8 cellular contexts compared by ENCODE assay signal in the genomic region with DNA sequence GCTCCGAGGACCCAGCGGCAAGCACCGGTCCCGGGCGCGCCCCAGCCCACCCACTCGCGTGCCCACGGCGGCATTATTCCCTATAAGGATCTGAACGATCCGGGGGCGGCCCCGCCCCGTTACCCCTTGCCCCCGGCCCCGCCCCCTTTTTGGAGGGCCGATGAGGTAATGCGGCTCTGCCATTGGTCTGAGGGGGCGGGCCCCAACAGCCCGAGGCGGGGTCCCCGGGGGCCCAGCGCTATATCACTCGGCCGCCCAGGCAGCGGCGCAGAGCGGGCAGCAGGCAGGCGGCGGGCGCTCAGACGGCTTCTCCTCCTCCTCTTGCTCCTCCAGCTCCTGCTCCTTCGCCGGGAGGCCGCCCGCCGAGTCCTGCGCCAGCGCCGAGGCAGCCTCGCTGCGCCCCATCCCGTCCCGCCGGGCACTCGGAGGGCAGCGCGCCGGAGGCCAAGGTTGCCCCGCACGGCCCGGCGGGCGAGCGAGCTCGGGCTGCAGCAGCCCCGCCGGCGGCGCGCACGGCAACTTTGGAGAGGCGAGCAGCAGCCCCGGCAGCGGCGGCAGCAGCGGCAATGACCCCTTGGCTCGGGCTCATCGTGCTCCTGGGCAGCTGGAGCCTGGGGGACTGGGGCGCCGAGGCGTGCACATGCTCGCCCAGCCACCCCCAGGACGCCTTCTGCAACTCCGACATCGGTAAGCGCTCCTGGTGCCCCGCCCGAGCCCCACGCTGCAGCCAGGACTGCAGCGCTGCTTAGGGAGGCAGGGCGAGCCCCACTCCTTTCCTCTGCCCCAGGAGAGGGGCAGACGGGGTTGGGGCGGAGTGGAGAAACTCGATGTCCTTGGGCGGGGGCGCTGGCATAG. TPM values are rescaled to one million over a fixed set of nuclear protein-coding genes. Genes with fewer than 3 reads are reported as not detected.
A peak's percentile ranks its signal among the peaks of the same experiment; 100 is the strongest.
DNase-seq lines count a peak whose midpoint lies in the region; ATAC-seq and TF ChIP-seq lines count a peak whose summit lies in the region.

A gene (plus strand): TSS at position 270 of the 855 bp plus-strand sequence. CDS start 297 bp downstream, at position 567.

- H3K27me3 ChIP-seq in GM23338 (ENCODE audit: insufficient read depth) = peaks cover 35% of the 10 kb centered on the region
- H3K27me3 ChIP-seq in thymus (ENCODE audit: control insufficient read depth, insufficient read depth) = peaks cover 26% of the 10 kb centered on the region

- H3K27ac ChIP-seq in GM23338 (ENCODE audit: low read depth) = no peak within 1 kb of the TSS
- no peak within 1 kb of the TSS for H3K27ac ChIP-seq in thymus (ENCODE audit: low read depth)

- 1% methylated on average over 88 of the region's 88 CpGs for WGBS in thymus

- peaks cover 31% of the 10 kb centered on the region for H3K4me1 ChIP-seq in GM23338 (ENCODE audit: insufficient read depth)
- peaks cover 10% of the 10 kb centered on the region for H3K4me1 ChIP-seq in thymus (ENCODE audit: control insufficient read depth, insufficient read depth, low read length)

- H3K79me2 ChIP-seq in GM23338 (replicated peaks; ENCODE audit: insufficient read depth) = no peaks in the 10 kb centered on the region; the same call in 1 of the 2 replicates

- no peak within 1 kb of the TSS for H2AFZ ChIP-seq in GM23338

- peaks cover 33% of the 10 kb centered on the region for H4K20me1 ChIP-seq in GM23338 (replicated peaks; ENCODE audit: insufficient read depth)

- peak; percentile 90 for DNase-seq in GM23338 (ENCODE audit: low spot score)
- DNase-seq in SK-MEL-5 (ENCODE audit: low read depth, low spot score) = peak; percentile 85
- DNase-seq in mesenteric fat pad (ENCODE audit: low spot score) = peak; percentile 94
- no peak for DNase-seq in natural killer cell

- no peaks in the 10 kb centered on the region for H3F3A ChIP-seq in GM23338 (replicated peaks; ENCODE audit: low read depth)

- H3K4me1 Mint-ChIP-seq in GM23338 = peaks cover 44% of the 10 kb centered on the region
- peaks cover 0 to 26% of the 10 kb centered on the region in 2 donors for H3K4me1 Mint-ChIP-seq in natural killer cell

- H3K4me3 ChIP-seq in GM23338 (peak within 1 kb of the TSS; percentile 72), thymus (ENCODE audit: low read length) (peak within 1 kb of the TSS; percentile 49)

- H3K36me3 Mint-ChIP-seq in GM23338 (ENCODE audit: low read depth) (no peaks in the 10 kb centered on the region), natural killer cell (no peaks in the 10 kb centered on the region)

- H3K9me3 Mint-ChIP-seq in GM23338 = no peaks in the 10 kb centered on the region
- H3K9me3 Mint-ChIP-seq in natural killer cell = no peaks in the 10 kb centered on the region

- TF ChIP-seq CTCF in GM23338 (conservative IDR thresholded peaks at IDR 0.05; ENCODE audit: low read depth in 2 of 2) (no peak), natural killer cell (IDR thresholded peaks at IDR 0.05) (no peak)

- H3K4me3 Mint-ChIP-seq in GM23338 = peak within 1 kb of the TSS; percentile 75
- no peak within 1 kb of the TSS for H3K4me3 Mint-ChIP-seq in natural killer cell

- H3K27ac Mint-ChIP-seq in GM23338 (no peak within 1 kb of the TSS), natural killer cell (no peak within 1 kb of the TSS)

- ATAC-seq in GM23338 (peak; percentile 84), esophagus mucosa (peak; percentile 69), HG03520 (IDR thresholded peaks at IDR 0.05; ENCODE audit: unreplicated experiment) (no peak), HG03354 (IDR thresholded peaks at IDR 0.05; ENCODE audit: poor library complexity, severe bottlenecking, unreplicated experiment) (no peak), natural killer cell (no peak)

- H3K9me3 ChIP-seq in thymus (ENCODE audit: control insufficient read depth) = no peaks in the 10 kb centered on the region

- H3K27me3 Mint-ChIP-seq in GM23338 (ENCODE audit: insufficient read depth, low read depth, poor library complexity) (peaks cover 41% of the 10 kb centered on the region), natural killer cell (ENCODE audit: low read depth in 2 of 2) (peaks cover 43 to 68% of the 10 kb centered on the region in 2 donors)

- peak within 1 kb of the TSS; percentile 93 for H3K4me2 ChIP-seq in GM23338

- in situ Hi-C loops in SK-MEL-5 (cut with HindIII; ENCODE audit: low pct_unique_long_range_greater_than_20kb, low sequenced_read_pairs) = no loop called here

- H3K36me3 ChIP-seq in GM23338 (ENCODE audit: insufficient read depth) (no peaks in the 10 kb centered on the region), thymus (ENCODE audit: control insufficient read depth, insufficient read depth) (no peaks in the 10 kb centered on the region)

- intact Hi-C loops in natural killer cell (cut with micrococcal nuclease) = no loop called here

- no peaks in the 10 kb centered on the region for H3K9me2 ChIP-seq in GM23338 (ENCODE audit: insufficient read depth)

TF ChIP-seq in GM23338, 12 proteins besides CTCF, POLR2A, EP300 and RAD21:
- peak; percentile 85 for TF ChIP-seq POLR2AphosphoS5 (IDR thresholded peaks at IDR 0.05; ENCODE audit: low read depth)
- TF ChIP-seq CREB1 (CRISPR knock-in tag; IDR thresholded peaks at IDR 0.05; ENCODE audit: low read depth) = 0 out of 2 replicates have a peak, but pooled peaks have one; percentile 7
- TF ChIP-seq, protein P1, sequence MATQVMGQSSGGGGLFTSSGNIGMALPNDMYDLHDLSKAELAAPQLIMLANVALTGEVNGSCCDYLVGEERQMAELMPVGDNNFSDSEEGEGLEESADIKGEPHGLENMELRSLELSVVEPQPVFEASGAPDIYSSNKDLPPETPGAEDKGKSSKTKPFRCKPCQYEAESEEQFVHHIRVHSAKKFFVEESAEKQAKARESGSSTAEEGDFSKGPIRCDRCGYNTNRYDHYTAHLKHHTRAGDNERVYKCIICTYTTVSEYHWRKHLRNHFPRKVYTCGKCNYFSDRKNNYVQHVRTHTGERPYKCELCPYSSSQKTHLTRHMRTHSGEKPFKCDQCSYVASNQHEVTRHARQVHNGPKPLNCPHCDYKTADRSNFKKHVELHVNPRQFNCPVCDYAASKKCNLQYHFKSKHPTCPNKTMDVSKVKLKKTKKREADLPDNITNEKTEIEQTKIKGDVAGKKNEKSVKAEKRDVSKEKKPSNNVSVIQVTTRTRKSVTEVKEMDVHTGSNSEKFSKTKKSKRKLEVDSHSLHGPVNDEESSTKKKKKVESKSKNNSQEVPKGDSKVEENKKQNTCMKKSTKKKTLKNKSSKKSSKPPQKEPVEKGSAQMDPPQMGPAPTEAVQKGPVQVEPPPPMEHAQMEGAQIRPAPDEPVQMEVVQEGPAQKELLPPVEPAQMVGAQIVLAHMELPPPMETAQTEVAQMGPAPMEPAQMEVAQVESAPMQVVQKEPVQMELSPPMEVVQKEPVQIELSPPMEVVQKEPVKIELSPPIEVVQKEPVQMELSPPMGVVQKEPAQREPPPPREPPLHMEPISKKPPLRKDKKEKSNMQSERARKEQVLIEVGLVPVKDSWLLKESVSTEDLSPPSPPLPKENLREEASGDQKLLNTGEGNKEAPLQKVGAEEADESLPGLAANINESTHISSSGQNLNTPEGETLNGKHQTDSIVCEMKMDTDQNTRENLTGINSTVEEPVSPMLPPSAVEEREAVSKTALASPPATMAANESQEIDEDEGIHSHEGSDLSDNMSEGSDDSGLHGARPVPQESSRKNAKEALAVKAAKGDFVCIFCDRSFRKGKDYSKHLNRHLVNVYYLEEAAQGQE (IDR thresholded peaks at IDR 0.05; ENCODE audit: unreplicated experiment) = no peak
TF ChIP-seq in GM23338: peak in this region for 2.

RNA-seq across cellular contexts. Expression of the gene that starts here (rescaled TPM):
- 1.4 and 1.9 TPM in 2 replicates for total RNA-seq in GM23338 (2014; rRNA removed; shearing (Covaris generic))
- 3.5 and 4.3 TPM in 2 replicates for polyA plus RNA-seq in GM23338 (2016; fragmentation: Nextera tagmentation; extraction: Ambion mirVana)
- 76.4 and 78.8 TPM in 2 replicates for total RNA-seq in SK-MEL-5 (2014; rRNA removed; shearing (Covaris generic))
- 141 and 160 TPM in 2 replicates for polyA plus RNA-seq in SK-MEL-5 (2015; cell fraction: cytosol; rRNA removed)
- 37.5 and 44.4 TPM in 2 replicates for polyA plus RNA-seq in SK-MEL-5 (2015; cell fraction: nucleus; rRNA removed)
- total RNA-seq in esophagus mucosa = 20.1 TPM
- 493 TPM for total RNA-seq in mesenteric fat pad
- 29.7 TPM for polyA plus RNA-seq in thymus
- total RNA-seq in natural killer cell = under 1 TPM in 1 of 3 donors, not detected in 2; 0.12 TPM

Comparison
In these comparisons a context has a peak if more than half of its experiments do, and no peak if none do; other contexts are left out.
1. ATAC-seq: peak in GM23338 (single experiment) and esophagus mucosa (single experiment); none in HG03520 (single experiment), HG03354 (single experiment) and natural killer cell (0 of 3).